13 cellular contexts compared by ENCODE assay signal in genomic region chr14:31084385-31084784, GRCh38. TPM values are rescaled to one million over a fixed set of nuclear protein-coding genes. Genes with fewer than 3 reads are reported as not detected.
DNase-seq lines count a peak whose midpoint lies in the region; ATAC-seq and TF ChIP-seq lines count a peak whose summit lies in the region.
"Had no signal": no experiment of that assay in that cellular context is flagged by ENCODE, and none has a peak within 500 bp of the region (broad histone marks: within the 10 kb centered on the region; RNA-seq: fewer than 3 reads in every experiment).

No MANE protein-coding gene starts in this region.

- no peak for TF ChIP-seq CTCF in psoas muscle (IDR thresholded peaks at IDR 0.05)
- no peak for TF ChIP-seq CTCF in hepatocyte (IDR thresholded peaks at IDR 0.05; ENCODE audit: poor library complexity)

- H4K20me1 ChIP-seq in hepatocyte (ENCODE audit: insufficient read depth, poor library complexity, severe bottlenecking): no peaks in the 10 kb centered on the region

- no peak overlapping the region for H2AFZ ChIP-seq in hepatocyte

- peak overlapping the region; percentile 54 for H3K27ac ChIP-seq in psoas muscle
- no peak overlapping the region for H3K27ac ChIP-seq in hepatocyte
- H3K27ac ChIP-seq: HL-60, upper lobe of left lung had no signal

- H3K9me2 ChIP-seq in hepatocyte (replicated peaks; ENCODE audit: insufficient read depth): no peaks in the 10 kb centered on the region

- intact Hi-C loops in psoas muscle (cut with DNase I): loop anchor here (5.0 to 10.0 kb wide), 2 partner anchors 60 to 102 kb away; partner anchors contain the start of genes AP4S1 (in 1 of the 2) and STRN3 (in 1 of the 2)

- ATAC-seq in GM19043 (IDR thresholded peaks at IDR 0.05; ENCODE audit: low read depth, unreplicated experiment) (peak; percentile 68), HG02610 (IDR thresholded peaks at IDR 0.05; ENCODE audit: unreplicated experiment) (peak; percentile 75), psoas muscle (peak in 3 of 4 donors; percentile 40 to 76 (median 59))
- ATAC-seq: activated T-cell treated with anti-CD3 and anti-CD28 coated beads, Interleukin-2, amount 50 U/mL, for 72 hours had no signal

- no peak overlapping the region for H3K4me2 ChIP-seq in hepatocyte

- H3K27me3 ChIP-seq in psoas muscle (ENCODE audit: insufficient read depth in 3 of 3, low read length in 2 of 3) (no peaks in the 10 kb centered on the region), hepatocyte (no peaks in the 10 kb centered on the region)
- H3K27me3 ChIP-seq: upper lobe of left lung had no signal

- peaks cover 3 to 7% of the 10 kb centered on the region in 2 donors for H3K36me3 ChIP-seq in psoas muscle (ENCODE audit: insufficient read depth in 1 of 2, low read depth in 1 of 2)
- H3K36me3 ChIP-seq in hepatocyte (replicated peaks; ENCODE audit: insufficient read depth, low read depth): no peaks in the 10 kb centered on the region

- H3K4me3 ChIP-seq in psoas muscle (no peak overlapping the region), hepatocyte (no peak overlapping the region)
- H3K4me3 ChIP-seq: upper lobe of left lung had no signal

- H3K4me1 ChIP-seq in psoas muscle (no peaks in the 10 kb centered on the region), hepatocyte (ENCODE audit: insufficient read depth) (no peaks in the 10 kb centered on the region)
- H3K4me1 ChIP-seq: upper lobe of left lung had no signal

- peak; percentile 42 to 47 for DNase-seq in NCI-H187 (lab: John Stamatoyannopoulos, UW)
- peak in 1 of 2 donors; percentile 70 for DNase-seq in psoas muscle
- no peak for DNase-seq in activated CD8-positive, alpha-beta memory T cell treated with anti-CD3 and anti-CD28 coated beads for 24 hours
- DNase-seq in glomerular visceral epithelial cell (ENCODE audit: extremely low spot score): no peak
- no peak for DNase-seq in hepatocyte (ENCODE audit: low spot score)
- no peak for DNase-seq in activated CD8-positive, alpha-beta memory T cell treated with anti-CD3 and anti-CD28 coated beads, Interleukin-2, amount 50 U/mL, for 48 hours
- DNase-seq: activated T-cell treated with anti-CD3 and anti-CD28 coated beads, Interleukin-2, amount 50 U/mL, for 72 hours; dermis blood vessel endothelial cell; stimulated activated CD4-positive, alpha-beta T cell treated with anti-CD3 and anti-CD28 coated beads, Interleukin-4, amount 100 ng/mL, for 4 hours; upper lobe of left lung had no signal

- no peaks in the 10 kb centered on the region for H3K79me2 ChIP-seq in hepatocyte

- H3K9me3 ChIP-seq in psoas muscle (no peaks in the 10 kb centered on the region), hepatocyte (ENCODE audit: low read depth) (no peaks in the 10 kb centered on the region)
- H3K9me3 ChIP-seq: upper lobe of left lung had no signal

- 53 to 73% (median 67%) methylated on average over 5 of the region's 5 CpGs for WGBS in psoas muscle, 3 donors
- WGBS in hepatocyte (ENCODE audit: low lambda C conversion rate, missing lambda C conversion rate): 90% methylated on average over 5 of the region's 5 CpGs

RNA-seq across cellular contexts. Expression of gene STRN3, which starts 58.2 kb away (rescaled TPM):
- total RNA-seq in psoas muscle (100 to 1,000 TPM in 2 of 4 donors, 10 to 100 TPM in 2; 80.2 to 154 (median 95.4) TPM), hepatocyte (47.6 and 53.8 TPM in 2 replicates)
- polyA plus RNA-seq in psoas muscle (10 to 100 TPM; 28.2 to 45.9 (median 31.5) TPM), hepatocyte (9.1 and 10.1 TPM in 2 replicates)

RNA-seq across cellular contexts. Expression of gene AP4S1, which starts 58.9 kb away (rescaled TPM):
- 10 to 100 TPM in 1 of 4 donors, 1 to 10 TPM in 3; 4.2 to 13.9 (median 7.2) TPM for total RNA-seq in psoas muscle
- 1 to 10 TPM; 4.2 to 9.8 (median 4.8) TPM for polyA plus RNA-seq in psoas muscle
- 14.0 and 19.5 TPM in 2 replicates for total RNA-seq in hepatocyte
- 5.2 and 9.1 TPM in 2 replicates for polyA plus RNA-seq in hepatocyte

Comparison
In these comparisons a context has a peak if more than half of its experiments do, and no peak if none do; other contexts are left out.
1. DNase-seq: peak in NCI-H187 (2 of 2); none in activated CD8-positive, alpha-beta memory T cell treated with anti-CD3 and anti-CD28 coated beads for 24 hours (single experiment), glomerular visceral epithelial cell (single experiment), hepatocyte (single experiment) and activated CD8-positive, alpha-beta memory T cell treated with anti-CD3 and anti-CD28 coated beads, Interleukin-2, amount 50 U/mL, for 48 hours (single experiment).
2. Peak in every context shown above with its lines, with median percentiles within 50 percentile points of each other: ATAC-seq.